Comparison of ENCODE assay signal across 15 cellular contexts in the genomic region with DNA sequence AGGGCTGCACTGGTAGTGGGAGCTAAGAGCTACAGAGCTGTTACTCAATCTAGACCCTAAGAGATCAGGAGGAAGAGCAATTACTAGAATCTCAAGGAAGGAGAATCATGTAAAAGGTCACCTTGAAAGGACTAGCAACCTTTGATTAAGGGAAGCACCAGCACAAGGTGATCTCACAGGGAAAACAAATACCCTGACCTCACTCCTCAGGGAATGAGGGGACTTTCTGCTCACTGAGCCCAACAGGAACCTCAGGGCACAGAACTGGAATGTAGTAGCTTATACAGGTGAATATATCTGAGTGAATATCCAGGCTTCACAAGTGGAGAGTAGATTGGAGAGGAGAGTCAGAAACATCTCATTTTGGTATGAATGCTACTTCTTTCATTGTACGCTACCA.
A peak's percentile ranks its signal among the peaks of the same experiment; 100 is the strongest.
DNase-seq lines count a peak whose midpoint lies in the region; ATAC-seq and TF ChIP-seq lines count a peak whose summit lies in the region.
"Had no signal": no experiment of that assay in that cellular context is flagged by ENCODE, and none has a peak within 500 bp of the region (broad histone marks: within the 10 kb centered on the region; RNA-seq: fewer than 3 reads in every experiment).

No MANE protein-coding gene starts in this region.

- no peak overlapping the region for H3K4me3 Mint-ChIP-seq in natural killer cell treated with Interleukin-12 subunit alpha and Interleukin-12 subunit beta and Interleukin-15 and Interleukin-18, amount 100 ng/mL, for 72 hours
- no peak overlapping the region for H3K4me3 Mint-ChIP-seq in natural killer cell
- no peak overlapping the region for H3K4me3 Mint-ChIP-seq in stimulated activated naive B cell treated with anti-CD40 and anti-IgM and Interleukin-4, amounts not matched to agents 10 μg/mL and 1 μg/mL and 100 μg/mL, for 72 hours

- H3K9me3 ChIP-seq in hepatocyte (ENCODE audit: low read depth), result no peaks in the 10 kb centered on the region

- no peaks in the 10 kb centered on the region for H4K20me1 ChIP-seq in hepatocyte (ENCODE audit: insufficient read depth, poor library complexity, severe bottlenecking)

- peaks cover 62% of the 10 kb centered on the region in 2 donors for H3K4me1 Mint-ChIP-seq in natural killer cell treated with Interleukin-12 subunit alpha and Interleukin-12 subunit beta and Interleukin-15 and Interleukin-18, amount 100 ng/mL, for 72 hours (ENCODE audit: low read depth in 2 of 2)
- H3K4me1 Mint-ChIP-seq in natural killer cell, result peaks cover 16 to 18% of the 10 kb centered on the region in 2 donors
- peaks cover 27 to 71% of the 10 kb centered on the region in 2 donors for H3K4me1 Mint-ChIP-seq in stimulated activated naive B cell treated with anti-CD40 and anti-IgM and Interleukin-4, amounts not matched to agents 10 μg/mL and 1 μg/mL and 100 μg/mL, for 72 hours

- H3K36me3 Mint-ChIP-seq in natural killer cell treated with Interleukin-12 subunit alpha and Interleukin-12 subunit beta and Interleukin-15 and Interleukin-18, amount 100 ng/mL, for 72 hours, result peaks cover 20% of the 10 kb centered on the region
- no peaks in the 10 kb centered on the region for H3K36me3 Mint-ChIP-seq in natural killer cell
- peaks cover 16 to 21% of the 10 kb centered on the region in 2 donors for H3K36me3 Mint-ChIP-seq in stimulated activated naive B cell treated with anti-CD40 and anti-IgM and Interleukin-4, amounts not matched to agents 10 μg/mL and 1 μg/mL and 100 μg/mL, for 72 hours

- no peak overlapping the region for H3K4me3 ChIP-seq in hepatocyte

- H3K27me3 Mint-ChIP-seq in natural killer cell treated with Interleukin-12 subunit alpha and Interleukin-12 subunit beta and Interleukin-15 and Interleukin-18, amount 100 ng/mL, for 72 hours, result no peaks in the 10 kb centered on the region
- H3K27me3 Mint-ChIP-seq in natural killer cell (ENCODE audit: low read depth in 2 of 2), result no peaks in the 10 kb centered on the region
- H3K27me3 Mint-ChIP-seq in stimulated activated naive B cell treated with anti-CD40 and anti-IgM and Interleukin-4, amounts not matched to agents 10 μg/mL and 1 μg/mL and 100 μg/mL, for 72 hours, result no peaks in the 10 kb centered on the region

- H2AFZ ChIP-seq in hepatocyte, result no peak overlapping the region

- no peak overlapping the region for H3K4me2 ChIP-seq in hepatocyte

- no peak for ATAC-seq in natural killer cell treated with Interleukin-12 subunit alpha and Interleukin-12 subunit beta and Interleukin-15 and Interleukin-18, amount 100 ng/mL, for 72 hours
- ATAC-seq in natural killer cell (no peak), HG02571 (IDR thresholded peaks at IDR 0.05; ENCODE audit: unreplicated experiment) (no peak)
- ATAC-seq in stimulated activated naive B cell treated with anti-CD40 and anti-IgM and Interleukin-4, amounts not matched to agents 10 μg/mL and 1 μg/mL and 100 μg/mL, for 72 hours (replicated peaks), result peak; percentile 3 to 5
- ATAC-seq: HepG2 had no signal

- H3K4me1 ChIP-seq in hepatocyte (ENCODE audit: insufficient read depth), result no peaks in the 10 kb centered on the region

- no peaks in the 10 kb centered on the region for H3K27me3 ChIP-seq in hepatocyte

- peaks cover 7% of the 10 kb centered on the region for H3K9me3 Mint-ChIP-seq in natural killer cell treated with Interleukin-12 subunit alpha and Interleukin-12 subunit beta and Interleukin-15 and Interleukin-18, amount 100 ng/mL, for 72 hours
- H3K9me3 Mint-ChIP-seq in natural killer cell, result no peaks in the 10 kb centered on the region
- peaks cover 7 to 11% of the 10 kb centered on the region in 2 donors for H3K9me3 Mint-ChIP-seq in stimulated activated naive B cell treated with anti-CD40 and anti-IgM and Interleukin-4, amounts not matched to agents 10 μg/mL and 1 μg/mL and 100 μg/mL, for 72 hours

- TF ChIP-seq CTCF in natural killer cell (IDR thresholded peaks at IDR 0.05), result no peak
- no peak for TF ChIP-seq CTCF in hepatocyte (IDR thresholded peaks at IDR 0.05; ENCODE audit: poor library complexity)

- H3K79me2 ChIP-seq in hepatocyte, result no peaks in the 10 kb centered on the region

- H3K9me2 ChIP-seq in hepatocyte (replicated peaks; ENCODE audit: insufficient read depth), result no peaks in the 10 kb centered on the region

- no peak overlapping the region for H3K27ac ChIP-seq in hepatocyte
- H3K27ac ChIP-seq: 22Rv1 had no signal

- WGBS in hepatocyte (ENCODE audit: low lambda C conversion rate, missing lambda C conversion rate), result 100% methylated on average over 1 of the region's 1 CpG

- no peaks in the 10 kb centered on the region for H3K36me3 ChIP-seq in hepatocyte (replicated peaks; ENCODE audit: insufficient read depth, low read depth)

- DNase-seq in DMS53 (lab: John Stamatoyannopoulos, UW) (peak; percentile 7), DMS53 treated with DMSO at 0.1 percent for 48 hours (lab: John Stamatoyannopoulos, UW; ENCODE audit: unreplicated experiment) (no peak), natural killer cell (no peak), hepatocyte (ENCODE audit: low spot score) (peak; percentile 5)
- no peak for DNase-seq in natural killer cell treated with Interleukin-12 subunit alpha and Interleukin-12 subunit beta and Interleukin-15 and Interleukin-18, amount 100 ng/mL, for 72 hours (ENCODE audit: low spot score)
- DNase-seq in stimulated activated naive B cell treated with anti-CD40 and anti-IgM and Interleukin-4, amounts not matched to agents 10 μg/mL and 1 μg/mL and 100 μg/mL, for 72 hours, result peak; percentile 23
- no peak for DNase-seq in effector CD4-positive, alpha-beta T cell
- DNase-seq: HCEC 1CT, MM.1S, NCI-H1105, NCI-H187, NCI-H446 had no signal

- H3K27ac Mint-ChIP-seq in natural killer cell treated with Interleukin-12 subunit alpha and Interleukin-12 subunit beta and Interleukin-15 and Interleukin-18, amount 100 ng/mL, for 72 hours, result peak overlapping the region; percentile 96 to 99
- H3K27ac Mint-ChIP-seq in natural killer cell, result no peak overlapping the region
- peak overlapping the region; percentile 92 for H3K27ac Mint-ChIP-seq in stimulated activated naive B cell treated with anti-CD40 and anti-IgM and Interleukin-4, amounts not matched to agents 10 μg/mL and 1 μg/mL and 100 μg/mL, for 72 hours

- intact Hi-C loops in natural killer cell (cut with micrococcal nuclease), result no loop called here

Comparison
In these comparisons a context has a peak if more than half of its experiments do, and no peak if none do; other contexts are left out.
1. DNase-seq: peak in DMS53 (single experiment), hepatocyte (single experiment) and stimulated activated naive B cell treated with anti-CD40 and anti-IgM and Interleukin-4, amounts not matched to agents 10 μg/mL and 1 μg/mL and 100 μg/mL, for 72 hours (single experiment); none in DMS53 treated with DMSO at 0.1 percent for 48 hours (single experiment), natural killer cell treated with Interleukin-12 subunit alpha and Interleukin-12 subunit beta and Interleukin-15 and Interleukin-18, amount 100 ng/mL, for 72 hours (single experiment), natural killer cell (single experiment) and effector CD4-positive, alpha-beta T cell (single experiment).
2. H3K27ac Mint-ChIP-seq: peak in natural killer cell treated with Interleukin-12 subunit alpha and Interleukin-12 subunit beta and Interleukin-15 and Interleukin-18, amount 100 ng/mL, for 72 hours (2 of 2) and stimulated activated naive B cell treated with anti-CD40 and anti-IgM and Interleukin-4, amounts not matched to agents 10 μg/mL and 1 μg/mL and 100 μg/mL, for 72 hours (single experiment); none in natural killer cell (0 of 2).
3. ATAC-seq: peak in stimulated activated naive B cell treated with anti-CD40 and anti-IgM and Interleukin-4, amounts not matched to agents 10 μg/mL and 1 μg/mL and 100 μg/mL, for 72 hours (2 of 2); none in natural killer cell treated with Interleukin-12 subunit alpha and Interleukin-12 subunit beta and Interleukin-15 and Interleukin-18, amount 100 ng/mL, for 72 hours (0 of 2), natural killer cell (0 of 3) and HG02571 (single experiment).